14 cellular contexts compared by ENCODE assay signal in the genomic region with DNA sequence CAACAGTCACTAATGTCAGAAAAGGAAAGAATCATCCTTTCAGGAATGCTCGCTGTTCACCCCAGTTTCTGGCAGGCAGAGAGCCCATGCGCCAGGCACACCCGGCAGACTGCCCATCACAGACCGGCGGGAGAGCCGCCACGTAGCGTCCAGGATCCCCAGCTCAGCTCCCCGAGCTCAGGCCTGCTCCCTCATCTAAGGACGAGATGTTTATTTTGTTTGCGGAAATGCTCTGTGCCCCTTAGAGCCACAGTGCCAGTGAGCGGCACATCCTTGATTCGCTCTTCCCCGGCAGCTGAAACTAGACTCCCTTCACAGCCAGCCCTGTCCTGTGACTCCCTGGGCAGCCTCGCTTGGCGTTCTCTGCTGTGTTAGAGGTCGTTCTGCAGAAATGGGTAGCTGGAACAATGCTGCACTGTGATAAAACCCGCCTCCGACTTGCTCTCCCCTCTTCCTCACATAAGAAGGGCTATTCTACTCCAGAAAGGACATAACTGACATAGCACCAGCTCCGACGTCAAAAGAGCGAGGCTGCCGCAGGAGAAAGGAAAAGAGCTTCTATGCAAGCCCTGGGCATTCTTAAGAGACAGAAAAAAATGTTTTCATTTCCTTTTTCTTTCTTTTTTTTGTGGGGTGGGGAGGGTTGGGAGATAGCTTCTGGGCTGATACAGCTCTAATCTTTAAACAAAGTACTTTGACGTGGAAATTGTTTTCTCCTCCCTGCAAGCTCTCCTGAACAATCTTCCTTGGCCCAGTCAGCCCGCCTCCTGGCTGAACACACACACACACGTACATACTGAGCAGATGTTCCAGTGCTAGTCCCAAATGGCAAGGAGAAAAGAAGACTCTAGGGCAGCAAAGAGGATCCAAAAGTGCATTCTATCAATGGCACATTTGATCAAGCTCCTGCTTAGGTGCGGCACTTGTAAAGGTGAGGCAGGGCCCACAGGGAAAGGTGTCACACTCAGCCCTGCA. TPM values are rescaled to one million over a fixed set of nuclear protein-coding genes. Genes with fewer than 3 reads are reported as not detected.
DNase-seq lines count a peak whose midpoint lies in the region; ATAC-seq and TF ChIP-seq lines count a peak whose summit lies in the region.
"Had no signal": no experiment of that assay in that cellular context is flagged by ENCODE, and none has a peak within 500 bp of the region (broad histone marks: within the 10 kb centered on the region; RNA-seq: fewer than 3 reads in every experiment).

No MANE protein-coding gene starts in this region.

- POLR2A ChIA-PET in HEK293T (lab: Yijun Ruan, JAX): no interaction called here

- H3K27me3 ChIP-seq in GM23248 (replicated peaks; ENCODE audit: insufficient read depth) (no peaks in the 10 kb centered on the region), psoas muscle (ENCODE audit: insufficient read depth in 3 of 3, low read length in 2 of 3) (no peaks in the 10 kb centered on the region)
- H3K27me3 ChIP-seq: BLaER1 treated with 17β-estradiol and CSF1 and Interleukin-3, amounts not matched to agents 10 nM and 100 nM; uterus had no signal

- peaks cover 12% of the 10 kb centered on the region; the same call in 1 of the 2 replicates for H3K79me2 ChIP-seq in GM23248 (ENCODE audit: insufficient read depth)

- H3K9me3 ChIP-seq in GM23248 (ENCODE audit: low read depth) (no peaks in the 10 kb centered on the region), psoas muscle (no peaks in the 10 kb centered on the region)
- H3K9me3 ChIP-seq: uterus had no signal

- H3K4me1 ChIP-seq in GM23248 (ENCODE audit: insufficient read depth): peaks cover 13% of the 10 kb centered on the region
- no peaks in the 10 kb centered on the region for H3K4me1 ChIP-seq in psoas muscle
- H3K4me1 ChIP-seq: BLaER1 treated with 17β-estradiol and CSF1 and Interleukin-3, amounts not matched to agents 10 nM and 100 nM; uterus had no signal

- H3K27ac ChIP-seq in GM23248 (peak overlapping the region; percentile 87), psoas muscle (no peak overlapping the region)
- H3K27ac ChIP-seq: BLaER1 treated with 17β-estradiol and CSF1 and Interleukin-3, amounts not matched to agents 10 nM and 100 nM; SK-N-MC; uterus had no signal

- CTCF ChIA-PET in HEK293T (lab: Yijun Ruan, JAX): interaction anchor here (1.5 kb wide), 1 partner anchor 25 kb away, joined by 4 read pairs; no protein-coding TSS in a partner anchor

- intact Hi-C loops in left ventricle myocardium superior (cut with micrococcal nuclease): no loop called here
- intact Hi-C loops in psoas muscle (cut with DNase I): no loop called here

- WGBS in GM23248 (ENCODE audit: low coverage in 1 of 2, low lambda C conversion rate in 2 of 2, missing lambda C conversion rate in 2 of 2), 2 experiments: 19 to 22% methylated on average over 27 of the region's 27 CpGs
- WGBS in psoas muscle, 3 donors: 65 to 87% (median 72%) methylated on average over 27 of the region's 27 CpGs

- H3K9ac ChIP-seq in GM23248: peak overlapping the region; percentile 77
- H3K9ac ChIP-seq: BLaER1 treated with 17β-estradiol and CSF1 and Interleukin-3, amounts not matched to agents 10 nM and 100 nM had no signal

- no peak overlapping the region for H3K4me3 ChIP-seq in GM23248
- H3K4me3 ChIP-seq in psoas muscle: no peak overlapping the region
- H3K4me3 ChIP-seq: BLaER1 treated with 17β-estradiol and CSF1 and Interleukin-3, amounts not matched to agents 10 nM and 100 nM; SK-N-MC; uterus had no signal

- peak; percentile 59 for ATAC-seq in left ventricle myocardium superior
- ATAC-seq in psoas muscle: peak; percentile 36 to 68 (median 59)
- no peak for ATAC-seq in GM21526 (IDR thresholded peaks at IDR 0.05; ENCODE audit: low FRiP score, unreplicated experiment)

- H3F3A ChIP-seq in GM23248 (ENCODE audit: insufficient read depth): peaks cover 28% of the 10 kb centered on the region

- no peaks in the 10 kb centered on the region for H3K9me2 ChIP-seq in GM23248 (ENCODE audit: insufficient read depth)

- no peak for TF ChIP-seq CTCF in psoas muscle (IDR thresholded peaks at IDR 0.05)

- H4K20me1 ChIP-seq in GM23248 (ENCODE audit: insufficient read depth): no peaks in the 10 kb centered on the region

- H3K4me2 ChIP-seq in GM23248 (ENCODE audit: unreplicated experiment): peak overlapping the region; percentile 28
- H3K4me2 ChIP-seq: BLaER1 treated with 17β-estradiol and CSF1 and Interleukin-3, amounts not matched to agents 10 nM and 100 nM had no signal

- H3K36me3 ChIP-seq in GM23248 (ENCODE audit: low read depth): peaks cover 43% of the 10 kb centered on the region
- peaks cover 3 to 93% of the 10 kb centered on the region in 2 donors for H3K36me3 ChIP-seq in psoas muscle (ENCODE audit: insufficient read depth in 1 of 2, low read depth in 1 of 2)
- H3K36me3 ChIP-seq: uterus had no signal

- in situ Hi-C loops in GM23248 (cut with MboI): no loop called here

- H2AFZ ChIP-seq in GM23248: peak overlapping the region; percentile 51

- DNase-seq in GM23248 (peak; percentile 72), anterior cingulate cortex (lab: John Stamatoyannopoulos, UW) (peak in 55 of 58 donors; percentile 37 to 92 (median 74)), left ventricle myocardium superior (no peak), psoas muscle (no peak), NCI-H1048 (lab: John Stamatoyannopoulos, UW) (no peak), HuH-7 (ENCODE audit: low spot score) (no peak), HEK293T (ENCODE audit: extremely low spot score) (no peak)
- DNase-seq: activated CD4-positive, CD25-positive, alpha-beta regulatory T cell; MV-4-11; uterus had no signal

TF ChIP-seq in HEK293T, 16 proteins besides CTCF, POLR2A, EP300 and RAD21:
- TF ChIP-seq TARDBP (IDR thresholded peaks at IDR 0.05): no peak
TF ChIP-seq in HEK293T: peak in this region for 0.

RNA-seq across cellular contexts. Expression of gene MRAP, which starts 37.2 kb away (rescaled TPM):
- not detected in 2 replicates for total RNA-seq in GM23248 (2014; rRNA removed; shearing (Covaris generic))
- polyA plus RNA-seq in GM23248 (2016; fragmentation: Nextera tagmentation; extraction: Ambion mirVana) (not detected in 2 replicates), psoas muscle (1 to 10 TPM in 1 of 3 donors, under 1 TPM in 2; 0.16 to 3.1 (median 0.41) TPM)
- total RNA-seq in left ventricle myocardium superior (0.37 TPM), psoas muscle (under 1 TPM in 2 of 4 donors, not detected in 2; 0.23 to 0.37 TPM)
- total RNA-seq: lung microvascular endothelial cell, uterus had no signal

RNA-seq across cellular contexts. Expression of gene URB1, which starts 56.9 kb away (rescaled TPM):
- total RNA-seq in GM23248 (2014; rRNA removed; shearing (Covaris generic)): 15.7 and 20.4 TPM in 2 replicates
- polyA plus RNA-seq in GM23248 (2016; fragmentation: Nextera tagmentation; extraction: Ambion mirVana): 4.6 and 4.9 TPM in 2 replicates
- total RNA-seq in left ventricle myocardium superior: 11.9 TPM
- total RNA-seq in psoas muscle: 10 to 100 TPM; 12.9 to 19.8 (median 17.9) TPM
- 1 to 10 TPM; 4.8 to 9.5 (median 8.1) TPM for polyA plus RNA-seq in psoas muscle

RNA-seq across cellular contexts. Expression of gene MIS18A, which starts 57.0 kb away (rescaled TPM):
- total RNA-seq in GM23248 (2014; rRNA removed; shearing (Covaris generic)): 2.8 and 6.7 TPM in 2 replicates
- polyA plus RNA-seq in GM23248 (2016; fragmentation: Nextera tagmentation; extraction: Ambion mirVana): 11.9 and 12.6 TPM in 2 replicates
- total RNA-seq in left ventricle myocardium superior: 2.6 TPM
- total RNA-seq in psoas muscle: 1 to 10 TPM in 3 of 4 donors, under 1 TPM in 1; 0.92 to 2.2 (median 1.4) TPM
- polyA plus RNA-seq in psoas muscle: 1 to 10 TPM; 1.2 to 4.7 (median 3.6) TPM

Comparison
In these comparisons a context has a peak if more than half of its experiments do, and no peak if none do; other contexts are left out.
1. DNase-seq: peak in GM23248 (single experiment) and anterior cingulate cortex (55 of 58); none in left ventricle myocardium superior (single experiment), psoas muscle (0 of 2), NCI-H1048 (single experiment), HuH-7 (single experiment) and HEK293T (single experiment).